In genomic region chr6:166504100-166504499, GRCh38 we compare ENCODE assay signal across 18 cellular contexts.
A peak's percentile ranks its signal among the peaks of the same experiment; 100 is the strongest.
DNase-seq lines count a peak whose midpoint lies in the region; ATAC-seq and TF ChIP-seq lines count a peak whose summit lies in the region.
"Had no signal": no experiment of that assay in that cellular context is flagged by ENCODE, and none has a peak within 500 bp of the region (broad histone marks: within the 10 kb centered on the region; RNA-seq: fewer than 3 reads in every experiment).

No MANE protein-coding gene starts in this region.

- ATAC-seq in esophagus mucosa = peak; percentile 77
- ATAC-seq: A549 had no signal

- no peaks in the 10 kb centered on the region for H3K9me2 ChIP-seq in MM.1S (replicated peaks; ENCODE audit: insufficient read depth, low read length)

- TF ChIP-seq CTCF in neural crest cell (conservative IDR thresholded peaks at IDR 0.05) (no peak), MM.1S (IDR thresholded peaks at IDR 0.05; ENCODE audit: low read length) (no peak), smooth muscle cell (IDR thresholded peaks at IDR 0.05; ENCODE audit: borderline replicate concordance, insufficient read depth, poor library complexity, severe bottlenecking) (no peak)

- no peak overlapping the region for H3K4me3 ChIP-seq in MM.1S (ENCODE audit: low read length)
- H3K4me3 ChIP-seq in smooth muscle cell = no peak overlapping the region
- H3K4me3 ChIP-seq: A549, HAP-1 had no signal

- H4K20me1 ChIP-seq in MM.1S (ENCODE audit: insufficient read depth, low read length) (no peaks in the 10 kb centered on the region), smooth muscle cell (ENCODE audit: low read depth) (no peaks in the 10 kb centered on the region)

- no peaks in the 10 kb centered on the region for H3K4me1 Mint-ChIP-seq in activated CD4-positive, alpha-beta T cell treated with anti-CD3 and anti-CD28 coated beads, Interleukin-2, amount 10 ng/mL, durations not matched to agents 7 days and 5 days
- H3K4me1 Mint-ChIP-seq in neural crest cell = no peaks in the 10 kb centered on the region

- H3K27me3 Mint-ChIP-seq in activated CD4-positive, alpha-beta T cell treated with anti-CD3 and anti-CD28 coated beads, Interleukin-2, amount 10 ng/mL, durations not matched to agents 7 days and 5 days = no peaks in the 10 kb centered on the region
- no peaks in the 10 kb centered on the region for H3K27me3 Mint-ChIP-seq in neural crest cell (ENCODE audit: low read depth)
- H3K27me3 Mint-ChIP-seq: CD4-positive, alpha-beta memory T cell had no signal

- no peaks in the 10 kb centered on the region for H3K9me3 Mint-ChIP-seq in activated CD4-positive, alpha-beta T cell treated with anti-CD3 and anti-CD28 coated beads, Interleukin-2, amount 10 ng/mL, durations not matched to agents 7 days and 5 days
- H3K9me3 Mint-ChIP-seq in neural crest cell = no peaks in the 10 kb centered on the region

- H3K9me3 ChIP-seq in MM.1S (replicated peaks; ENCODE audit: insufficient read depth, low read length) = no peaks in the 10 kb centered on the region
- no peaks in the 10 kb centered on the region for H3K9me3 ChIP-seq in smooth muscle cell (replicated peaks; ENCODE audit: low read depth)
- H3K9me3 ChIP-seq: A549, HAP-1 had no signal

- CTCF ChIA-PET in activated CD4-positive, alpha-beta T cell treated with anti-CD3 and anti-CD28 coated beads, Interleukin-2, amount 10 ng/mL, durations not matched to agents 7 days and 5 days (lab: Charles Lee) = no interaction called here

- no peaks in the 10 kb centered on the region for H3K79me2 ChIP-seq in MM.1S (ENCODE audit: low read length)
- no peaks in the 10 kb centered on the region for H3K79me2 ChIP-seq in smooth muscle cell (ENCODE audit: low read depth)

- WGBS in smooth muscle cell (ENCODE audit: low lambda C conversion rate) = 92% methylated on average over 9 of the region's 9 CpGs

- H3K36me3 ChIP-seq in MM.1S (replicated peaks; ENCODE audit: insufficient read depth, low read length) (no peaks in the 10 kb centered on the region), smooth muscle cell (ENCODE audit: low read depth) (no peaks in the 10 kb centered on the region)
- H3K36me3 ChIP-seq: HAP-1 had no signal

- H3K27ac Mint-ChIP-seq in activated CD4-positive, alpha-beta T cell treated with anti-CD3 and anti-CD28 coated beads, Interleukin-2, amount 10 ng/mL, durations not matched to agents 7 days and 5 days = peak overlapping the region; percentile 42
- peak overlapping the region; percentile 73 for H3K27ac Mint-ChIP-seq in neural crest cell (ENCODE audit: unreplicated experiment)

- H3K36me3 Mint-ChIP-seq in activated CD4-positive, alpha-beta T cell treated with anti-CD3 and anti-CD28 coated beads, Interleukin-2, amount 10 ng/mL, durations not matched to agents 7 days and 5 days (ENCODE audit: low read depth) = no peaks in the 10 kb centered on the region
- peaks cover 17% of the 10 kb centered on the region for H3K36me3 Mint-ChIP-seq in neural crest cell (ENCODE audit: low read depth)

- H3K4me2 ChIP-seq in MM.1S (ENCODE audit: low read depth, low read length) (no peak overlapping the region), smooth muscle cell (no peak overlapping the region)
- H3K4me2 ChIP-seq: A549 had no signal

- no peaks in the 10 kb centered on the region for H3K4me1 ChIP-seq in MM.1S (ENCODE audit: low read length)
- no peaks in the 10 kb centered on the region for H3K4me1 ChIP-seq in smooth muscle cell (ENCODE audit: low read depth)
- H3K4me1 ChIP-seq: A549, HAP-1 had no signal

- no peaks in the 10 kb centered on the region for H3F3A ChIP-seq in MM.1S (ENCODE audit: insufficient read depth, low read length)
- no peaks in the 10 kb centered on the region for H3F3A ChIP-seq in smooth muscle cell (ENCODE audit: low read depth)

- POLR2A ChIA-PET in activated CD4-positive, alpha-beta T cell treated with anti-CD3 and anti-CD28 coated beads, Interleukin-2, amount 10 ng/mL, durations not matched to agents 7 days and 5 days (lab: Charles Lee) = no interaction called here

- H3K27ac ChIP-seq in MM.1S (ENCODE audit: low read length) (no peak overlapping the region), smooth muscle cell (ENCODE audit: low read depth) (no peak overlapping the region)
- H3K27ac ChIP-seq: 22Rv1, A549, C4-2B, HL-60 had no signal

- H3K4me3 Mint-ChIP-seq in activated CD4-positive, alpha-beta T cell treated with anti-CD3 and anti-CD28 coated beads, Interleukin-2, amount 10 ng/mL, durations not matched to agents 7 days and 5 days = no peak overlapping the region
- no peak overlapping the region for H3K4me3 Mint-ChIP-seq in neural crest cell

- H3K9ac ChIP-seq in MM.1S (ENCODE audit: low read length) (no peak overlapping the region), smooth muscle cell (ENCODE audit: low read depth) (no peak overlapping the region)

- H2AFZ ChIP-seq in MM.1S (ENCODE audit: low read length) (no peak overlapping the region), smooth muscle cell (ENCODE audit: low read depth) (no peak overlapping the region)

- H3K27me3 ChIP-seq in MM.1S (replicated peaks; ENCODE audit: insufficient read depth, low read length) (no peaks in the 10 kb centered on the region), smooth muscle cell (ENCODE audit: low read depth) (no peaks in the 10 kb centered on the region)

- no peak for DNase-seq in activated CD4-positive, alpha-beta T cell treated with anti-CD3 and anti-CD28 coated beads, Interleukin-2, amount 10 ng/mL, durations not matched to agents 7 days and 5 days
- no peak for DNase-seq in activated CD4-positive, alpha-beta T cell treated with anti-CD3 and anti-CD28 coated beads for 4 hours
- DNase-seq in NCI-H526 treated with DMSO at 0.1 percent for 48 hours (lab: John Stamatoyannopoulos, UW) (peak; percentile 79), neural crest cell (ENCODE audit: low read depth, low spot score) (no peak), islet precursor cell (no peak), MM.1S (no peak), smooth muscle cell (lab: John Stamatoyannopoulos, UW; ENCODE audit: unreplicated experiment) (no peak)
- DNase-seq: AML-193; CD4-positive, alpha-beta memory T cell; DMS153; DMS79; GDM1 had no signal
